In genomic region chr12:46415552-46415951, GRCh38 we compare ENCODE assay signal across 24 cellular contexts. TPM values are rescaled to one million over a fixed set of nuclear protein-coding genes. Genes with fewer than 3 reads are reported as not detected.
DNase-seq lines count a peak whose midpoint lies in the region; ATAC-seq and TF ChIP-seq lines count a peak whose summit lies in the region.
"Had no signal": no experiment of that assay in that cellular context is flagged by ENCODE, and none has a peak within 500 bp of the region (broad histone marks: within the 10 kb centered on the region; RNA-seq: fewer than 3 reads in every experiment).

No MANE protein-coding gene starts in this region.

- peak; percentile 79 for ATAC-seq in Right ventricle myocardium inferior
- ATAC-seq in left lobe of liver = peak; percentile 33
- no peak for ATAC-seq in activated naive CD8-positive, alpha-beta T cell treated with anti-CD3 and anti-CD28 coated beads, Interleukin-2, amount 50 U/mL, for 24 hours
- no peak for ATAC-seq in GM18870 (IDR thresholded peaks at IDR 0.05; ENCODE audit: unreplicated experiment)
- ATAC-seq: CD8-positive, alpha-beta T cell; GM12878; GM23338 had no signal

- H3K9me3 ChIP-seq in right atrium auricular region (no peaks in the 10 kb centered on the region), tibial artery (no peaks in the 10 kb centered on the region)
- H3K9me3 ChIP-seq: Caco-2, SK-N-SH had no signal

- no peaks in the 10 kb centered on the region for H3K36me3 Mint-ChIP-seq in activated naive CD8-positive, alpha-beta T cell treated with anti-CD3 and anti-CD28 coated beads, Interleukin-2, amount 50 U/mL, for 24 hours (ENCODE audit: low read depth)

- DNase-seq in Right ventricle myocardium inferior (ENCODE audit: missing footprints) = no peak
- DNase-seq in right atrium auricular region (ENCODE audit: low spot score) = no peak
- no peak for DNase-seq in coronary artery (ENCODE audit: low spot score)
- no peak for DNase-seq in left lobe of liver (ENCODE audit: low spot score)
- peak in 1 of 2 donors; percentile 44 for DNase-seq in tibial artery
- DNase-seq in OCI-M2 (lab: John Stamatoyannopoulos, UW; ENCODE audit: unreplicated experiment) = no peak
- DNase-seq in activated naive CD8-positive, alpha-beta T cell treated with anti-CD3 and anti-CD28 coated beads, Interleukin-2, amount 50 U/mL, for 24 hours = no peak
- DNase-seq: Caco-2; CD8-positive, alpha-beta T cell; GDM1; H9; KG1; MG63; NCI-H1105 treated with DMSO at 0.1 percent for 48 hours; NCI-H2029; NCI-H446 treated with DMSO at 0.1 percent for 48 hours; NCI-H526 treated with DMSO at 0.1 percent for 48 hours; SK-N-SH had no signal

- H3K4me1 ChIP-seq in right atrium auricular region (peaks cover 0 to 7% of the 10 kb centered on the region in 2 donors), tibial artery (peaks cover 0 to 55% (median 17%) of the 10 kb centered on the region in 4 donors)

- peaks cover 7% of the 10 kb centered on the region for H3K9me3 Mint-ChIP-seq in activated naive CD8-positive, alpha-beta T cell treated with anti-CD3 and anti-CD28 coated beads, Interleukin-2, amount 50 U/mL, for 24 hours

- H3K27me3 ChIP-seq in right atrium auricular region (no peaks in the 10 kb centered on the region), tibial artery (no peaks in the 10 kb centered on the region)
- H3K27me3 ChIP-seq: MG63 had no signal

- no peak overlapping the region for H3K4me3 ChIP-seq in right atrium auricular region
- peak overlapping the region; percentile 4 for H3K4me3 ChIP-seq in coronary artery
- H3K4me3 ChIP-seq in tibial artery = no peak overlapping the region
- H3K4me3 ChIP-seq: GM12878, GM23338, MG63 had no signal

- no peaks in the 10 kb centered on the region for H3K4me1 Mint-ChIP-seq in activated naive CD8-positive, alpha-beta T cell treated with anti-CD3 and anti-CD28 coated beads, Interleukin-2, amount 50 U/mL, for 24 hours
- H3K4me1 Mint-ChIP-seq: B cell, H9 had no signal

- H3K27me3 Mint-ChIP-seq in activated naive CD8-positive, alpha-beta T cell treated with anti-CD3 and anti-CD28 coated beads, Interleukin-2, amount 50 U/mL, for 24 hours = no peaks in the 10 kb centered on the region
- H3K27me3 Mint-ChIP-seq: B cell had no signal

- H3K27ac Mint-ChIP-seq in activated naive CD8-positive, alpha-beta T cell treated with anti-CD3 and anti-CD28 coated beads, Interleukin-2, amount 50 U/mL, for 24 hours = no peak overlapping the region
- H3K27ac Mint-ChIP-seq: B cell; CD8-positive, alpha-beta T cell; GM23338; H9 had no signal

- H3K27ac ChIP-seq in right atrium auricular region (no peak overlapping the region), coronary artery (peak overlapping the region; percentile 43 to 66), tibial artery (peak overlapping the region; percentile 54 to 73)
- H3K27ac ChIP-seq: 22Rv1, RWPE1 had no signal

- H3K36me3 ChIP-seq in right atrium auricular region (no peaks in the 10 kb centered on the region), tibial artery (no peaks in the 10 kb centered on the region)

- H3K4me3 Mint-ChIP-seq in activated naive CD8-positive, alpha-beta T cell treated with anti-CD3 and anti-CD28 coated beads, Interleukin-2, amount 50 U/mL, for 24 hours = no peak overlapping the region
- H3K4me3 Mint-ChIP-seq: B cell; CD8-positive, alpha-beta T cell; GM23338; H9 had no signal

- intact Hi-C loops in Right ventricle myocardium inferior (cut with DNase I) = no loop called here
- intact Hi-C loops in tibial artery (cut with DNase I; ENCODE audit: low total_unique reads) = no loop called here

- TF ChIP-seq CTCF in right atrium auricular region (IDR thresholded peaks at IDR 0.05) (no peak), coronary artery (IDR thresholded peaks at IDR 0.05) (no peak), tibial artery (IDR thresholded peaks at IDR 0.05) (no peak)

RNA-seq across cellular contexts. Expression of gene SLC38A2, which starts 43.0 kb away (rescaled TPM):
- total RNA-seq in Right ventricle myocardium inferior (161 TPM), right atrium auricular region (100 to 1,000 TPM; 192 to 204 TPM), left lobe of liver (82.2 TPM)

Comparison
In these comparisons a context has a peak if more than half of its experiments do, and no peak if none do; other contexts are left out.
1. ATAC-seq: peak in Right ventricle myocardium inferior (single experiment) and left lobe of liver (single experiment); none in activated naive CD8-positive, alpha-beta T cell treated with anti-CD3 and anti-CD28 coated beads, Interleukin-2, amount 50 U/mL, for 24 hours (single experiment) and GM18870 (single experiment).
2. H3K27ac ChIP-seq: peak in coronary artery (2 of 2) and tibial artery (2 of 2); none in right atrium auricular region (0 of 2).